ENCODE assay signal across 12 cellular contexts in the genomic region with DNA sequence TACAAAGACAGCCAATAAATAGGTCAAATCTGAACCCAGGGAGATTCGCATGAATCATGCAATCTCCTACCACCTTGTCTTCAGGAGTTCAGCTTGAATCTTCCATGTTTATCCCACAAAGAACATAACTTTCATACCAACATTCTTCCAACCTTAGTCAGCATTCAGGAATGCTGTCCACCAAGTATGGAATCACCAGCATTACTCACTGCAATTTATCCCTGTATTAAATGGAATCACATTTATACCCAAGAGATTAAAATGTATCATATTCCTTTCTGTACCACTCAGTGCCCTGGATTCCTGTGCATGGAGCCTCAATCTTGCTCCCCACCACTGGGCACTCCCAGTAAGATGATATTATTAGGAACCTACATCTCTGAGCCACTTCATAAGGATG.
DNase-seq lines count a peak whose midpoint lies in the region; ATAC-seq and TF ChIP-seq lines count a peak whose summit lies in the region.
"Had no signal": no experiment of that assay in that cellular context is flagged by ENCODE, and none has a peak within 500 bp of the region (broad histone marks: within the 10 kb centered on the region; RNA-seq: fewer than 3 reads in every experiment).

No MANE protein-coding gene starts in this region.

- peak; percentile 84 for ATAC-seq in left lung
- ATAC-seq in natural killer cell treated with Interleukin-12 subunit alpha and Interleukin-12 subunit beta and Interleukin-15 and Interleukin-18, amount 100 ng/mL, for 72 hours: no peak
- no peak for ATAC-seq in GM21360 (IDR thresholded peaks at IDR 0.05; ENCODE audit: unreplicated experiment)
- ATAC-seq: stimulated activated memory B cell treated with anti-CD40 and anti-IgM and Interleukin-4, amounts not matched to agents 10 μg/mL and 1 μg/mL and 100 μg/mL, for 72 hours had no signal

- no peak for TF ChIP-seq POLR2A in breast epithelium (IDR thresholded peaks at IDR 0.05)
- no peak for TF ChIP-seq POLR2A in Peyer's patch (IDR thresholded peaks at IDR 0.05)

- H3K36me3 Mint-ChIP-seq in natural killer cell treated with Interleukin-12 subunit alpha and Interleukin-12 subunit beta and Interleukin-15 and Interleukin-18, amount 100 ng/mL, for 72 hours: no peaks in the 10 kb centered on the region
- H3K36me3 Mint-ChIP-seq in immature natural killer cell: no peaks in the 10 kb centered on the region
- H3K36me3 Mint-ChIP-seq: stimulated activated memory B cell treated with anti-CD40 and anti-IgM and Interleukin-4, amounts not matched to agents 10 μg/mL and 1 μg/mL and 100 μg/mL, for 72 hours had no signal

- no peaks in the 10 kb centered on the region for H3K9me3 Mint-ChIP-seq in natural killer cell treated with Interleukin-12 subunit alpha and Interleukin-12 subunit beta and Interleukin-15 and Interleukin-18, amount 100 ng/mL, for 72 hours
- H3K9me3 Mint-ChIP-seq in immature natural killer cell: peaks cover 0 to 5% (median 0%) of the 10 kb centered on the region in 6 donors
- H3K9me3 Mint-ChIP-seq: endodermal cell; stimulated activated memory B cell treated with anti-CD40 and anti-IgM and Interleukin-4, amounts not matched to agents 10 μg/mL and 1 μg/mL and 100 μg/mL, for 72 hours had no signal

- no peaks in the 10 kb centered on the region for H3K4me1 Mint-ChIP-seq in natural killer cell treated with Interleukin-12 subunit alpha and Interleukin-12 subunit beta and Interleukin-15 and Interleukin-18, amount 100 ng/mL, for 72 hours (ENCODE audit: low read depth in 2 of 2)
- no peaks in the 10 kb centered on the region for H3K4me1 Mint-ChIP-seq in immature natural killer cell

- H3K27ac ChIP-seq in breast epithelium: peak overlapping the region; percentile 20 to 82
- H3K27ac ChIP-seq in left lung: peak overlapping the region; percentile 41 to 63
- no peak overlapping the region for H3K27ac ChIP-seq in Peyer's patch
- H3K27ac ChIP-seq: parathyroid adenoma had no signal

- no peak overlapping the region for H3K4me3 Mint-ChIP-seq in natural killer cell treated with Interleukin-12 subunit alpha and Interleukin-12 subunit beta and Interleukin-15 and Interleukin-18, amount 100 ng/mL, for 72 hours
- H3K4me3 Mint-ChIP-seq in immature natural killer cell: no peak overlapping the region
- H3K4me3 Mint-ChIP-seq: B cell; endodermal cell; stimulated activated memory B cell treated with anti-CD40 and anti-IgM and Interleukin-4, amounts not matched to agents 10 μg/mL and 1 μg/mL and 100 μg/mL, for 72 hours had no signal

- no peaks in the 10 kb centered on the region for H3K9me3 ChIP-seq in breast epithelium
- H3K9me3 ChIP-seq in left lung: no peaks in the 10 kb centered on the region
- H3K9me3 ChIP-seq in Peyer's patch: no peaks in the 10 kb centered on the region

- H3K27me3 ChIP-seq in breast epithelium (no peaks in the 10 kb centered on the region), left lung (no peaks in the 10 kb centered on the region), Peyer's patch (no peaks in the 10 kb centered on the region)

- H3K4me3 ChIP-seq in breast epithelium (no peak overlapping the region), left lung (no peak overlapping the region), Peyer's patch (no peak overlapping the region)

- H3K36me3 ChIP-seq in breast epithelium (no peaks in the 10 kb centered on the region), left lung (no peaks in the 10 kb centered on the region), Peyer's patch (no peaks in the 10 kb centered on the region)

- peaks cover 3 to 36% of the 10 kb centered on the region in 2 donors for H3K27me3 Mint-ChIP-seq in natural killer cell treated with Interleukin-12 subunit alpha and Interleukin-12 subunit beta and Interleukin-15 and Interleukin-18, amount 100 ng/mL, for 72 hours
- H3K27me3 Mint-ChIP-seq in immature natural killer cell (ENCODE audit: low read depth in 3 of 3): peaks cover 0 to 7% (median 2%) of the 10 kb centered on the region in 3 donors

- intact Hi-C loops in breast epithelium (cut with DNase I; ENCODE audit: low total_unique reads) (no loop called here), left lung (cut with DNase I) (no loop called here)

- no peaks in the 10 kb centered on the region for H3K4me1 ChIP-seq in breast epithelium
- peaks cover 0 to 5% of the 10 kb centered on the region in 2 donors for H3K4me1 ChIP-seq in left lung
- peaks cover 0 to 14% (median 0%) of the 10 kb centered on the region in 4 donors for H3K4me1 ChIP-seq in Peyer's patch
- H3K4me1 ChIP-seq: parathyroid adenoma had no signal

- H3K27ac Mint-ChIP-seq in natural killer cell treated with Interleukin-12 subunit alpha and Interleukin-12 subunit beta and Interleukin-15 and Interleukin-18, amount 100 ng/mL, for 72 hours: no peak overlapping the region
- H3K27ac Mint-ChIP-seq in immature natural killer cell: no peak overlapping the region
- H3K27ac Mint-ChIP-seq: B cell; endodermal cell; stimulated activated memory B cell treated with anti-CD40 and anti-IgM and Interleukin-4, amounts not matched to agents 10 μg/mL and 1 μg/mL and 100 μg/mL, for 72 hours had no signal

- DNase-seq in A172 (ENCODE audit: low spot score): peak; percentile 98
- DNase-seq in HS-5 (ENCODE audit: low read depth): peak; percentile 99
- no peak for DNase-seq in breast epithelium (ENCODE audit: low spot score in 2 of 2)
- DNase-seq in left lung: no peak
- DNase-seq in natural killer cell treated with Interleukin-12 subunit alpha and Interleukin-12 subunit beta and Interleukin-15 and Interleukin-18, amount 100 ng/mL, for 72 hours (ENCODE audit: low spot score): no peak
- DNase-seq in Peyer's patch: no peak
- no peak for DNase-seq in immature natural killer cell
- DNase-seq: endodermal cell had no signal

- TF ChIP-seq CTCF in breast epithelium (IDR thresholded peaks at IDR 0.05) (no peak), left lung (IDR thresholded peaks at IDR 0.05) (no peak), Peyer's patch (IDR thresholded peaks at IDR 0.05) (no peak)

Comparison
In these comparisons a context has a peak if more than half of its experiments do, and no peak if none do; other contexts are left out.
1. DNase-seq: peak in A172 (single experiment) and HS-5 (single experiment); none in breast epithelium (0 of 2), left lung (0 of 2), natural killer cell treated with Interleukin-12 subunit alpha and Interleukin-12 subunit beta and Interleukin-15 and Interleukin-18, amount 100 ng/mL, for 72 hours (single experiment), Peyer's patch (0 of 3) and immature natural killer cell (0 of 3).
2. H3K27ac ChIP-seq: peak in breast epithelium (2 of 2) and left lung (2 of 2); none in Peyer's patch (0 of 4).